In the genomic region with DNA sequence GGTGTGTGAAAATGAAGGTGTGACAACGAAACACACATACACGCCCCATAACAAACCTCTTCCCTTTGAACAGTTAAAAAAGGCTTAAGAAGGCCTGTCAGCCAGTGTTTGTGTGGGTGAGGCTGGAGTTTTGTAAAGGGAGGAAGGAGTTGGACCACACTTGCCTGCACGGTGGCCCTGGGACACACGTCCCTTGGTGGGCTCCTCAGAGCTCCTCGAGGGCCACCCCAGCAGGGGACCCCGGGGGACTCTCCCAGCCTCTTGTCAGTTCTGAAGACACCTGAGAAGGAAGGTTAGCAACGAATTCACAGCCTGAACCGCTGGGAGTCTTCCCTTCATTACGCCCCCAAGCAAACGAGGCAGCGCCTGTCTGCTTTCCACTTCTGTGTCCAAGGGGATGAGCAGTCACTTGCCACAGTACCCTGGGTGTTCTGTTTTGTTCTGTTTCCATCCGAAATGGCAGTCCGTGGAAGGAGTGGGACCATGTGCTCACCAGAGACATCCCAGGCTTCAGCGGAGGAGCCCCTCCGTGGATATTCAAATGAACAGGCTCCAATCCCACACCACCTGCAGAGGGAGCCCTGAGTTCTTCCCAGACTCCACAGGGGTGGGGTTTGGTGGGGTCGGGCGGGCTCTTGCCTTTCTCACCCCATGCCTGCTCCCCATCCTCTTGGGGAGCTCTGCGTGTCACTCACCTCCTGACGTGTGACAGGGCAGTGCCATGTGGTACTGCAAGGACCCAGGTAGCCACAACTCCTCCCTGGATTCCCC, we compare ENCODE assay signal across 22 cellular contexts.
"Had no signal": no experiment of that assay in that cellular context is flagged by ENCODE, and none has a peak within 500 bp of the region (broad histone marks: within the 10 kb centered on the region; RNA-seq: fewer than 3 reads in every experiment).

No MANE protein-coding gene starts in this region.

- H3K27me3 ChIP-seq: body of pancreas, foreskin keratinocyte had no signal

- H3K4me2 ChIP-seq: smooth muscle cell had no signal

- H3K36me3 ChIP-seq: lower lobe of right lung, prostate gland, suprapubic skin had no signal

- H3K4me1 ChIP-seq: body of pancreas, foreskin keratinocyte, prostate gland had no signal

- H3K4me3 ChIP-seq: body of pancreas, dorsolateral prefrontal cortex, lower lobe of right lung, prostate gland, smooth muscle cell, suprapubic skin had no signal

- H3K27ac ChIP-seq: body of pancreas, foreskin keratinocyte, lower lobe of right lung, prostate gland, suprapubic skin had no signal

- H3K27ac Mint-ChIP-seq: activated B cell treated with CpG ODN at 0.5 μM for 24 hours; activated CD4-positive, alpha-beta memory T cell treated with anti-CD3 and anti-CD28 coated beads for 36 hours; activated T-helper 17 cell treated with anti-CD3 and anti-CD28 coated beads, Interleukin-2, amount 50 U/mL, for 72 hours; stimulated activated naive CD8-positive, alpha-beta T cell treated with anti-CD3 and anti-CD28 coated beads, Interleukin-15, amount 100 ng/mL, for 72 hours; T-helper 2 cell treated with Interferon-gamma antibody and Interleukin-4, amounts not matched to agents 5 μg/mL and 100 μg/mL, for 36 hours had no signal

- ATAC-seq: activated T-helper 17 cell treated with anti-CD3 and anti-CD28 coated beads, Interleukin-2, amount 50 U/mL, for 72 hours; body of pancreas; foreskin keratinocyte; right cardiac atrium; stimulated activated naive CD8-positive, alpha-beta T cell treated with anti-CD3 and anti-CD28 coated beads, Interleukin-15, amount 100 ng/mL, for 72 hours had no signal

- DNase-seq: activated B cell treated with CpG ODN at 0.5 μM for 24 hours; activated CD4-positive, alpha-beta memory T cell treated with anti-CD3 and anti-CD28 coated beads for 36 hours; activated CD4-positive, alpha-beta T cell treated with anti-CD3 and anti-CD28 coated beads for 4 hours; activated naive CD4-positive, alpha-beta T cell treated with Interleukin-2 at 50 U/mL for 16 hours; body of pancreas; foreskin keratinocyte; glutamatergic neuron; hippocampal formation; lower lobe of right lung; right cardiac atrium; stimulated activated CD4-positive, alpha-beta T cell treated with anti-CD3 and anti-CD28 coated beads, Interleukin-4, amount 100 ng/mL, for 1 hour; stimulated activated naive CD8-positive, alpha-beta T cell treated with anti-CD3 and anti-CD28 coated beads, Interleukin-15, amount 100 ng/mL, for 72 hours; trophoblast cell had no signal

- FAIRE-seq: colon, keratinocyte had no signal

- H3K9me3 ChIP-seq: body of pancreas, prostate gland, suprapubic skin had no signal

- H3K4me3 Mint-ChIP-seq: activated B cell treated with CpG ODN at 0.5 μM for 24 hours; activated CD4-positive, alpha-beta memory T cell treated with anti-CD3 and anti-CD28 coated beads for 36 hours; activated T-helper 17 cell treated with anti-CD3 and anti-CD28 coated beads, Interleukin-2, amount 50 U/mL, for 72 hours; nephron; stimulated activated naive CD8-positive, alpha-beta T cell treated with anti-CD3 and anti-CD28 coated beads, Interleukin-15, amount 100 ng/mL, for 72 hours; T-helper 2 cell treated with Interferon-gamma antibody and Interleukin-4, amounts not matched to agents 5 μg/mL and 100 μg/mL, for 36 hours had no signal

- H3K4me1 Mint-ChIP-seq: activated B cell treated with CpG ODN at 0.5 μM for 24 hours; activated T-helper 17 cell treated with anti-CD3 and anti-CD28 coated beads, Interleukin-2, amount 50 U/mL, for 72 hours had no signal

- H3K36me3 Mint-ChIP-seq: activated CD4-positive, alpha-beta memory T cell treated with anti-CD3 and anti-CD28 coated beads for 36 hours had no signal
